In genomic region chr4:37798616-37799015, GRCh38 we compare ENCODE assay signal across 20 cellular contexts.
"Had no signal": no experiment of that assay in that cellular context is flagged by ENCODE, and none has a peak within 500 bp of the region (broad histone marks: within the 10 kb centered on the region; RNA-seq: fewer than 3 reads in every experiment).

No MANE protein-coding gene starts in this region.

- H3K4me1 ChIP-seq: lower lobe of right lung had no signal

- H3K4me3 ChIP-seq: coronary artery, dorsolateral prefrontal cortex, gastrocnemius medialis, heart right ventricle, left lung, lower lobe of right lung, mucosa of descending colon had no signal

- H3K9me3 ChIP-seq: gastrocnemius medialis, heart right ventricle, left lung, lower lobe of right lung, mucosa of descending colon had no signal

- ATAC-seq: esophagus mucosa, left lung, left ventricle myocardium superior, lower lobe of right lung, mucosa of descending colon had no signal

- H3K27me3 ChIP-seq: gastrocnemius medialis, heart right ventricle, left lung had no signal

- H3K36me3 ChIP-seq: gastrocnemius medialis, heart right ventricle, left lung, lower lobe of right lung had no signal

- DNase-seq: dermis blood vessel endothelial cell; dorsolateral prefrontal cortex; effector CD4-positive, alpha-beta T cell; effector memory CD4-positive, alpha-beta T cell; erythroblast; foreskin melanocyte; gastrocnemius medialis; glutamatergic neuron; head of caudate nucleus; heart right ventricle; hippocampal formation; left lung; left ventricle myocardium superior; lower lobe of right lung; mesendoderm; mucosa of descending colon; naive B cell had no signal

- H3K27ac ChIP-seq: coronary artery, dorsolateral prefrontal cortex, epithelial cell of prostate, gastrocnemius medialis, heart right ventricle, left lung, lower lobe of right lung had no signal
